ENCODE assay signal across 19 cellular contexts in the genomic region with DNA sequence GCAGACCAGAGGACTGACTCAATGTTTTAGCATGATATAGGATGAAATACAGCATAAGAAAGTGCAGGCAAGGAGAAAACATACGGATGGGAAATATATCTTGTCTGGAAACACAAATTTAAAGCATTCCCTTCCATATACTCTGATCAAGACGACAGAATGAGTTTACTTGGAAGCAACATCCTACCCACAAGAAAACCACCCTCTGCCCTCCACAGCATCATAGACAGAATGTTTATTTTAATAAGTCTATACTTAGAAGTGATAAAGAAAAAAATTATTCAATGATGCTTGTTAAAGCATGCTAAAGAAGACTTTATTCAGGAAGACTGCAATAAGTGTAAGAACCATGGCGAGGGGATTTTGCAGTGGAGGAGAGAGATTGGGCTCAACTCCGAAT. TPM values are rescaled to one million over a fixed set of nuclear protein-coding genes. Genes with fewer than 3 reads are reported as not detected.
DNase-seq lines count a peak whose midpoint lies in the region; ATAC-seq and TF ChIP-seq lines count a peak whose summit lies in the region.
"Had no signal": no experiment of that assay in that cellular context is flagged by ENCODE, and none has a peak within 500 bp of the region (broad histone marks: within the 10 kb centered on the region; RNA-seq: fewer than 3 reads in every experiment).

No MANE protein-coding gene starts in this region.

- H3K27ac ChIP-seq in AG04450 (ENCODE audit: low read depth, low read length), result no peak overlapping the region
- H3K27ac ChIP-seq in right cardiac atrium (ENCODE audit: low read length), result no peak overlapping the region
- H3K27ac ChIP-seq: 22Rv1; BLaER1 treated with 17β-estradiol and CSF1 and Interleukin-3, amounts not matched to agents 10 nM and 100 nM had no signal

- WGBS in right cardiac atrium, result 89% methylated on average over 4 of the region's 4 CpGs

- H3K9me3 ChIP-seq in AG04450 (ENCODE audit: control insufficient read depth, insufficient read depth, low read length) (no peaks in the 10 kb centered on the region), right cardiac atrium (ENCODE audit: control insufficient read depth, low read length) (no peaks in the 10 kb centered on the region)
- H3K9me3 ChIP-seq: BE2C; BLaER1 treated with 17β-estradiol and CSF1 and Interleukin-3, amounts not matched to agents 10 nM and 100 nM; HAP-1 had no signal

- H3K4me3 Mint-ChIP-seq in activated T-helper 17 cell treated with anti-CD3 and anti-CD28 coated beads, Interleukin-2, amount 50 U/mL, for 72 hours, result no peak overlapping the region
- H3K4me3 Mint-ChIP-seq: CD14-positive monocyte; CD4-positive, alpha-beta T cell; CD8-positive, alpha-beta memory T cell; HFFc6 had no signal

- no peak for TF ChIP-seq CTCF in AG04450 (IDR thresholded peaks at IDR 0.05; ENCODE audit: low read depth, low read length)
- no peak for TF ChIP-seq CTCF in omental fat pad (IDR thresholded peaks at IDR 0.05)

- no peaks in the 10 kb centered on the region for H3K4me1 Mint-ChIP-seq in activated T-helper 17 cell treated with anti-CD3 and anti-CD28 coated beads, Interleukin-2, amount 50 U/mL, for 72 hours
- H3K4me1 Mint-ChIP-seq: CD8-positive, alpha-beta memory T cell had no signal

- no peaks in the 10 kb centered on the region for H3K27me3 ChIP-seq in AG04450 (ENCODE audit: control insufficient read depth, insufficient read depth, low read length)
- no peaks in the 10 kb centered on the region for H3K27me3 ChIP-seq in right cardiac atrium (ENCODE audit: control insufficient read depth, insufficient read depth)
- H3K27me3 ChIP-seq: BE2C; BLaER1 treated with 17β-estradiol and CSF1 and Interleukin-3, amounts not matched to agents 10 nM and 100 nM had no signal

- peaks cover 2% of the 10 kb centered on the region for H3K4me1 ChIP-seq in right cardiac atrium (ENCODE audit: control insufficient read depth, insufficient read depth, low read length)
- H3K4me1 ChIP-seq: BE2C, HAP-1 had no signal

- H3K27ac Mint-ChIP-seq in activated T-helper 17 cell treated with anti-CD3 and anti-CD28 coated beads, Interleukin-2, amount 50 U/mL, for 72 hours, result peak overlapping the region; percentile 16
- H3K27ac Mint-ChIP-seq: CD14-positive monocyte; CD4-positive, alpha-beta T cell; CD8-positive, alpha-beta memory T cell; HFFc6 had no signal

- no peaks in the 10 kb centered on the region for H3K9me3 Mint-ChIP-seq in activated T-helper 17 cell treated with anti-CD3 and anti-CD28 coated beads, Interleukin-2, amount 50 U/mL, for 72 hours
- H3K9me3 Mint-ChIP-seq: CD4-positive, alpha-beta T cell; CD8-positive, alpha-beta memory T cell; HFFc6 had no signal

- ATAC-seq in activated T-helper 17 cell treated with anti-CD3 and anti-CD28 coated beads, Interleukin-2, amount 50 U/mL, for 72 hours (replicated peaks), result no peak
- ATAC-seq in omental fat pad (ENCODE audit: low FRiP score), result no peak
- no peak for ATAC-seq in right cardiac atrium

- POLR2A ChIA-PET in AG04450 (lab: Yijun Ruan, JAX), result no interaction called here

- CTCF ChIA-PET in AG04450 (lab: Charles Lee), result no interaction called here

- no peaks in the 10 kb centered on the region for H3K36me3 Mint-ChIP-seq in activated T-helper 17 cell treated with anti-CD3 and anti-CD28 coated beads, Interleukin-2, amount 50 U/mL, for 72 hours (ENCODE audit: low read depth)
- H3K36me3 Mint-ChIP-seq: CD14-positive monocyte had no signal

- DNase-seq in AG04450 (ENCODE audit: low read depth, low spot score), result peak; percentile 23
- peak; percentile 68 for DNase-seq in fibroblast of peridontal ligament (ENCODE audit: extremely low read depth)
- DNase-seq in stimulated activated CD4-positive, alpha-beta T cell treated with anti-CD3 and anti-CD28 coated beads, Interleukin-4, amount 100 ng/mL, for 1 hour, result no peak
- DNase-seq in omental fat pad (ENCODE audit: low spot score), result no peak
- no peak for DNase-seq in right cardiac atrium
- DNase-seq: AML-193; BE2C; CD4-positive, alpha-beta T cell; CD8-positive, alpha-beta memory T cell; DMS 273 treated with DMSO at 0.1 percent for 48 hours; DMS79; GF-D8; GOT3; HFFc6 had no signal

- H3K27me3 Mint-ChIP-seq in activated T-helper 17 cell treated with anti-CD3 and anti-CD28 coated beads, Interleukin-2, amount 50 U/mL, for 72 hours, result peaks cover 13% of the 10 kb centered on the region
- H3K27me3 Mint-ChIP-seq: CD4-positive, alpha-beta T cell had no signal

- intact Hi-C loops in right cardiac atrium (cut with DNase I), result no loop called here

- H3K4me3 ChIP-seq in AG04450 (ENCODE audit: low read depth, low read length), result no peak overlapping the region
- no peak overlapping the region for H3K4me3 ChIP-seq in right cardiac atrium (ENCODE audit: low read length)
- H3K4me3 ChIP-seq: BLaER1 treated with 17β-estradiol and CSF1 and Interleukin-3, amounts not matched to agents 10 nM and 100 nM; HAP-1 had no signal

RNA-seq across cellular contexts. Expression of a gene that starts 32.4 kb away (rescaled TPM):
- polyA plus RNA-seq in AG04450 (2011; rRNA removed) (74.1 and 86.3 TPM in 2 replicates), right cardiac atrium (77.1 TPM)
- 21.6 and 22.2 TPM in 2 replicates for polyA minus RNA-seq in AG04450 (2011; rRNA and poly(A)+ RNA removed)
- 10 to 100 TPM; 12.0 to 12.1 TPM for total RNA-seq in activated T-helper 17 cell treated with anti-CD3 and anti-CD28 coated beads, Interleukin-2, amount 50 U/mL, for 72 hours
- total RNA-seq in omental fat pad (10 to 100 TPM; 35.9 to 71.5 (median 58.6) TPM), right cardiac atrium (10 to 100 TPM; 57.7 to 74.2 (median 69.5) TPM)

RNA-seq across cellular contexts. Expression of a gene that starts 44.9 kb away (rescaled TPM):
- polyA plus RNA-seq in AG04450 (2011; rRNA removed), result 91.1 and 116 TPM in 2 replicates
- polyA minus RNA-seq in AG04450 (2011; rRNA and poly(A)+ RNA removed), result 110 and 125 TPM in 2 replicates
- 100 to 1,000 TPM; 100 to 151 TPM for total RNA-seq in activated T-helper 17 cell treated with anti-CD3 and anti-CD28 coated beads, Interleukin-2, amount 50 U/mL, for 72 hours
- 10 to 100 TPM; 65.0 to 77.0 (median 72.3) TPM for total RNA-seq in omental fat pad
- total RNA-seq in right cardiac atrium, result 100 to 1,000 TPM; 120 to 140 (median 137) TPM
- 106 TPM for polyA plus RNA-seq in right cardiac atrium

Comparison
In these comparisons a context has a peak if more than half of its experiments do, and no peak if none do; other contexts are left out.
1. DNase-seq: peak in AG04450 (single experiment) and fibroblast of peridontal ligament (single experiment); none in stimulated activated CD4-positive, alpha-beta T cell treated with anti-CD3 and anti-CD28 coated beads, Interleukin-4, amount 100 ng/mL, for 1 hour (single experiment), omental fat pad (single experiment) and right cardiac atrium (0 of 3).